27 cellular contexts compared by ENCODE assay signal in genomic region chr1:190296453-190296852, GRCh38.
"Had no signal": no experiment of that assay in that cellular context is flagged by ENCODE, and none has a peak within 500 bp of the region (broad histone marks: within the 10 kb centered on the region; RNA-seq: fewer than 3 reads in every experiment).

No MANE protein-coding gene starts in this region.

- DNase-seq: activated B cell treated with CpG ODN at 0.5 μM for 24 hours; activated CD4-positive, alpha-beta memory T cell treated with anti-CD3 and anti-CD28 coated beads, Interleukin-2, amount 10 ng/mL, durations not matched to agents 7 days and 5 days; activated CD4-positive, alpha-beta T cell treated with anti-CD3 and anti-CD28 coated beads for 4 hours; activated CD4-positive, alpha-beta T cell treated with anti-CD3 and anti-CD28 coated beads, Interleukin-2, amount 10 ng/mL, durations not matched to agents 24 days and 14 days; activated CD4-positive, alpha-beta T cell treated with anti-CD3 and anti-CD28 coated beads, Interleukin-2, amount 50 U/mL, for 48 hours; activated CD4-positive, CD25-positive, alpha-beta regulatory T cell treated with anti-CD3 and anti-CD28 coated beads, Interleukin-2, amount 50 U/mL, for 72 hours; activated CD8-positive, alpha-beta memory T cell treated with anti-CD3 and anti-CD28 coated beads for 24 hours; activated CD8-positive, alpha-beta memory T cell treated with anti-CD3 and anti-CD28 coated beads, Interleukin-2, amount 10 ng/mL, durations not matched to agents 7 days and 5 days; activated CD8-positive, alpha-beta memory T cell treated with anti-CD3 and anti-CD28 coated beads, Interleukin-2, amount 50 U/mL, for 48 hours; activated CD8-positive, alpha-beta T cell treated with anti-CD3 and anti-CD28 coated beads, Interleukin-2, amount 10 ng/mL, durations not matched to agents 7 days and 5 days; activated effector memory CD4-positive, alpha-beta T cell treated with Interleukin-2 at 50 U/mL for 16 hours; activated gamma-delta T cell; activated naive CD4-positive, alpha-beta T cell treated with anti-CD3 and anti-CD28 coated beads, Interleukin-2, amount 10 ng/mL, durations not matched to agents 7 days and 5 days; activated naive CD4-positive, alpha-beta T cell treated with Interleukin-2 at 50 U/mL for 16 hours; activated naive CD8-positive, alpha-beta T cell treated with anti-CD3 and anti-CD28 coated beads, Interleukin-2, amount 10 ng/mL, durations not matched to agents 7 days and 5 days; activated naive CD8-positive, alpha-beta T cell treated with anti-CD3 and anti-CD28 coated beads, Interleukin-2, amount 50 U/mL, for 24 hours; activated T-cell treated with anti-CD3 and anti-CD28 coated beads, Interleukin-2, amount 50 U/mL, for 24 hours; activated T-cell treated with anti-CD3 and anti-CD28 coated beads, Interleukin-2, amount 50 U/mL, for 48 hours; amygdala; anterior cingulate cortex; caudate nucleus; cerebellar nuclear complex; T-helper 17 cell had no signal

- H3K27me3 ChIP-seq: ascending aorta, cardiac muscle cell had no signal

- H3K9me3 ChIP-seq: ascending aorta had no signal

- FAIRE-seq: bronchial epithelial cell had no signal

- H3K4me3 ChIP-seq: ascending aorta, cardiac muscle cell had no signal

- H3K36me3 ChIP-seq: ascending aorta, cardiac muscle cell had no signal

- ATAC-seq: activated CD8-positive, alpha-beta memory T cell treated with anti-CD3 and anti-CD28 coated beads, Interleukin-2, amount 10 ng/mL, durations not matched to agents 7 days and 5 days; activated CD8-positive, alpha-beta T cell treated with anti-CD3 and anti-CD28 coated beads, Interleukin-2, amount 10 ng/mL, durations not matched to agents 7 days and 5 days; activated naive CD8-positive, alpha-beta T cell treated with anti-CD3 and anti-CD28 coated beads, Interleukin-2, amount 50 U/mL, for 24 hours; T-helper 17 cell had no signal

- H3K27ac ChIP-seq: ascending aorta, cardiac muscle cell, VCaP had no signal

- H3K4me1 ChIP-seq: ascending aorta had no signal
